In the genomic region with DNA sequence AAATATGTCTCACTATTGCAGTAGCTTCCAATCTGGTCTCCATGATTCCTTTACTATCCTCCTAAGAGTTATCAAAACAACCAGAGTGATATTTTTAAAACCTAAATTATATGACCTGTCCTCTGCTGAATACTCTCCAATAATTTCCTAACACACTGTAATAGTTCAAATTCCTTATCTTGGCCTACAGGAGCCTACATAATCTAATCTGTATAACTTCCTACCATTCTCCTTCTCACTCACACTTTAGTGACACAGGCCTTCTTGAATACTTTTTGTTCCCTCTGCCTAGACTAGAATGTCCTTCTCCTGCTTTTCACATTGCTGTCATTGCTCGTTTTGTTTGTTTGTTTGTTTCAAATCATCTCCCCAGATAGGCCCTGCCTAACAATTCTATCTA, we compare ENCODE assay signal across 1 cellular context.
TF ChIP-seq lines count a peak whose summit lies in the region.

No MANE protein-coding gene starts in this region.

TF ChIP-seq in IMR-90, 13 proteins besides CTCF, POLR2A, EP300 and RAD21:
- TF ChIP-seq MXI1 (IDR thresholded peaks at IDR 0.05; ENCODE audit: borderline replicate concordance, low read depth, low read length), result no peak
